ENCODE assay signal across 8 cellular contexts in genomic region chr17:44199553-44200477, GRCh38. TPM values are rescaled to one million over a fixed set of nuclear protein-coding genes. Genes with fewer than 3 reads are reported as not detected.
DNase-seq lines count a peak whose midpoint lies in the region; ATAC-seq and TF ChIP-seq lines count a peak whose summit lies in the region.

TSS of gene ATXN7L3 (minus strand) at chr17:44199884. CDS start at chr17:44198070, 1,814 bp downstream.

- DNase-seq in ACHN (peak; percentile 98), NCI-H2227 treated with DMSO at 0.1 percent for 48 hours (lab: John Stamatoyannopoulos, UW) (peak; percentile 96), mammary epithelial cell (peak; percentile 98), iPS-NIHi7 (ENCODE audit: extremely low spot score) (peak; percentile 97), smooth muscle cell (lab: John Stamatoyannopoulos, UW; ENCODE audit: unreplicated experiment) (peak; percentile 97)

- peaks cover 47% of the 10 kb centered on the region for H3K79me2 ChIP-seq in mammary epithelial cell (ENCODE audit: insufficient read depth, low read length)
- H3K79me2 ChIP-seq in smooth muscle cell (ENCODE audit: low read depth) = peaks cover 35% of the 10 kb centered on the region

- H3K27ac ChIP-seq in mammary epithelial cell (ENCODE audit: insufficient read depth, low read depth, low read length) (peak within 1 kb of the TSS; percentile 80), smooth muscle cell (ENCODE audit: low read depth) (peak within 1 kb of the TSS; percentile 94)

- H3K4me2 ChIP-seq in mammary epithelial cell (ENCODE audit: insufficient read depth, low read depth, low read length) (peak within 1 kb of the TSS; percentile 99), smooth muscle cell (peak within 1 kb of the TSS; percentile 93)

- no peaks in the 10 kb centered on the region for H4K20me1 ChIP-seq in mammary epithelial cell (ENCODE audit: insufficient read depth, low read length)
- no peaks in the 10 kb centered on the region for H4K20me1 ChIP-seq in smooth muscle cell (ENCODE audit: low read depth)

- H3K27me3 ChIP-seq in mammary epithelial cell (ENCODE audit: insufficient read depth, low read length) (no peaks in the 10 kb centered on the region), smooth muscle cell (ENCODE audit: low read depth) (no peaks in the 10 kb centered on the region)

- H3K36me3 ChIP-seq in mammary epithelial cell (ENCODE audit: insufficient read depth, low read length) = peaks cover 5% of the 10 kb centered on the region
- no peaks in the 10 kb centered on the region for H3K36me3 ChIP-seq in smooth muscle cell (ENCODE audit: low read depth)

- dilution Hi-C loops in mammary epithelial cell (cut with HindIII; ENCODE audit: low sequenced_read_pairs) = loop anchor here (5.0 to 10.0 kb wide), 4 partner anchors 72 to 245 kb away; partner anchors contain the start of gene PYY

- H3K9me3 ChIP-seq in mammary epithelial cell (replicated peaks; ENCODE audit: insufficient read depth, low read length) = no peaks in the 10 kb centered on the region
- no peaks in the 10 kb centered on the region for H3K9me3 ChIP-seq in smooth muscle cell (replicated peaks; ENCODE audit: low read depth)

- in situ Hi-C loops in ACHN (cut with HindIII; ENCODE audit: low pct_ligation_motif_present, low pct_unique_long_range_greater_than_20kb, low sequenced_read_pairs) = loop anchor here (10.0 kb wide), 1 partner anchor 125 kb away; the partner anchor contains the start of gene SLC25A39
- in situ Hi-C loops in mammary epithelial cell (cut with MboI; ENCODE audit: low sequenced_read_pairs in 2 of 2) = loop anchor here in 1 of 2 donors (25.0 kb wide), 1 partner anchor 113 kb away; no protein-coding TSS in a partner anchor

- CTCF ChIA-PET in mammary epithelial cell (lab: Charles Lee; ENCODE audit: low non-redundant PET) = interaction anchor here (0.6 to 0.9 kb wide), 3 partner anchors 135 to 1120 kb away, joined by 3 to 7 read pairs (median 6); no protein-coding TSS in a partner anchor

- H2AFZ ChIP-seq in mammary epithelial cell (ENCODE audit: low read depth, low read length) (peak within 1 kb of the TSS; percentile 92), smooth muscle cell (ENCODE audit: low read depth) (peak within 1 kb of the TSS; percentile 84)

- H3K9ac ChIP-seq in mammary epithelial cell (ENCODE audit: insufficient read depth, low read length) = peak within 1 kb of the TSS; percentile 71
- H3K9ac ChIP-seq in smooth muscle cell (ENCODE audit: low read depth) = peak within 1 kb of the TSS; percentile 98

- 0% methylated on average over 15 of the region's 126 CpGs for WGBS in mammary epithelial cell (ENCODE audit: low coverage, missing lambda C conversion rate)
- WGBS in smooth muscle cell (ENCODE audit: low lambda C conversion rate) = 0% methylated on average over 17 of the region's 126 CpGs

- H3K4me1 ChIP-seq in mammary epithelial cell (ENCODE audit: insufficient read depth, low read length) (peaks cover 31% of the 10 kb centered on the region), smooth muscle cell (ENCODE audit: low read depth) (peaks cover 10% of the 10 kb centered on the region)

- BruUV-seq in mammary epithelial cell (replicated peaks; lab: Mats Ljungman, UMichigan) = no TSS peak

- ATAC-seq in GM18873 (IDR thresholded peaks at IDR 0.05; ENCODE audit: low FRiP score, unreplicated experiment) (peak; percentile 65), HG03135 (IDR thresholded peaks at IDR 0.05; ENCODE audit: unreplicated experiment) (peak; percentile 58)

- TF ChIP-seq CTCF in WI38 (IDR thresholded peaks at IDR 0.05; ENCODE audit: low read depth, low read length) (no peak), mammary epithelial cell (conservative IDR thresholded peaks at IDR 0.05 in 1 of 2, IDR thresholded peaks at IDR 0.05 in 1 of 2; ENCODE audit: extremely low read depth in 1 of 2, insufficient read depth in 1 of 2, low read depth in 1 of 2, low read length in 2 of 2) (no peak), smooth muscle cell (IDR thresholded peaks at IDR 0.05; ENCODE audit: borderline replicate concordance, insufficient read depth, poor library complexity, severe bottlenecking) (no peak)

- peak within 1 kb of the TSS; percentile 86 for H3K4me3 ChIP-seq in WI38 (ENCODE audit: low read depth, low read length)
- peak within 1 kb of the TSS; percentile 77 to 86 (median 86) for H3K4me3 ChIP-seq in mammary epithelial cell (replicated peaks in 1 of 3; ENCODE audit: insufficient read depth in 1 of 3, low read depth in 2 of 3, low read length in 3 of 3)
- peak within 1 kb of the TSS; percentile 99 for H3K4me3 ChIP-seq in smooth muscle cell

- H3F3A ChIP-seq in smooth muscle cell (ENCODE audit: low read depth) = no peaks in the 10 kb centered on the region

- intact Hi-C loops in mammary epithelial cell (cut with micrococcal nuclease) = loop anchor here (1.0 to 10.0 kb wide), 4 partner anchors 18 to 322 kb away; partner anchors contain the start of gene HDAC5

RNA-seq across cellular contexts. Expression of gene ATXN7L3, which starts in this region (rescaled TPM):
- total RNA-seq in mammary epithelial cell (10 to 100 TPM; 35.3 to 55.9 TPM), smooth muscle cell (54.0 and 61.1 TPM in 2 replicates)
- polyA plus RNA-seq in mammary epithelial cell (26.3 TPM), smooth muscle cell (24.3 and 29.1 TPM in 2 replicates)
- polyA minus RNA-seq in mammary epithelial cell = 30.4 TPM

Comparison
In these comparisons a context has a peak if more than half of its experiments do, and no peak if none do; other contexts are left out.
1. Peak in every context shown above with its lines: DNase-seq, ATAC-seq, H3K4me3 ChIP-seq and H3K27ac ChIP-seq.